In the genomic region with DNA sequence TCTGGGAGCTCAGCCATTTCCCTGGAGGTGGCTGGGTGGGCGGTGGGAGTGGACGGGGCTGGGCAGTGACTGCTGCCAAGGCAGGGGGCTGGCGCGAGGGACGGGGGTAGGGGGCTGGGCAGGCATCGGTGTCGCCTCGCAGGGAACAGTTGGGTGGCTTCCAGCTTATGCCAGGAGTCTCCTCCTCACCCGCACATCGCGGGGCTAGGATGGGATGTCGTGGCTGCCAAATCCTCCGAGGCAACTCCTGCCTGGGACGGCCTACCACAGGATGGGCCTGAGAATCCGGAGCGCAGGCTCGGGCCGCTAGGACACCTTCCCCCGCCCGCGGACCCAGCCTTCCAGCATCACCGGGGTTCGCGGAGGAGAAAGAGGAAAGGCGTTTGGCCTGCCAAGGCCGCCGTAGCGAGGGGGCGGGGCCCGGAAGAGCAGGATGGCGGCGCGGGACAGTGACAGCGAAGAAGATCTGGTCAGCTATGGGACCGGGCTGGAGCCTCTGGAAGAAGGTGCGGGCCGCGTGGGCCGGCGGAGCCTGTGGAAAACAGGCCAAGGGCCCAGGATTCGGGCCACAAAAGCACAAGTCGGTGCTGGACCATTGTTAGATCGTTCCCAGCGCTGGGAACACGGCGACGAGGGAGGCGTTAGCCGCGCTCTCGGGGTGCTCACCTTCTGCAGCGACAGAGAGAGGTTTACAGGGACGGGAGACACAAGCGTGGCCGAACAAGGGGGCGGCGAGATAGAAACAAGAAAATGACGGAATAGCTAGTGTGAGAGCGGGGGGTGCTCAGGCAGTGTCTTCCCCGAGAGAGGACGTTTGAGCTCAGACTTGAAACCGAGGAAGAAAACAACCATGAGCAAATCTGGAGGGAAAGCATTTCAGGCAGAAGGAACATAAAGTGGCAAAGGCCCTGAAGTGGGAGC, we compare ENCODE assay signal across 8 cellular contexts. TPM values are rescaled to one million over a fixed set of nuclear protein-coding genes. Genes with fewer than 3 reads are reported as not detected.
A peak's percentile ranks its signal among the peaks of the same experiment; 100 is the strongest.
DNase-seq lines count a peak whose midpoint lies in the region; ATAC-seq, FAIRE-seq and TF ChIP-seq lines count a peak whose summit lies in the region.

A gene with protein sequence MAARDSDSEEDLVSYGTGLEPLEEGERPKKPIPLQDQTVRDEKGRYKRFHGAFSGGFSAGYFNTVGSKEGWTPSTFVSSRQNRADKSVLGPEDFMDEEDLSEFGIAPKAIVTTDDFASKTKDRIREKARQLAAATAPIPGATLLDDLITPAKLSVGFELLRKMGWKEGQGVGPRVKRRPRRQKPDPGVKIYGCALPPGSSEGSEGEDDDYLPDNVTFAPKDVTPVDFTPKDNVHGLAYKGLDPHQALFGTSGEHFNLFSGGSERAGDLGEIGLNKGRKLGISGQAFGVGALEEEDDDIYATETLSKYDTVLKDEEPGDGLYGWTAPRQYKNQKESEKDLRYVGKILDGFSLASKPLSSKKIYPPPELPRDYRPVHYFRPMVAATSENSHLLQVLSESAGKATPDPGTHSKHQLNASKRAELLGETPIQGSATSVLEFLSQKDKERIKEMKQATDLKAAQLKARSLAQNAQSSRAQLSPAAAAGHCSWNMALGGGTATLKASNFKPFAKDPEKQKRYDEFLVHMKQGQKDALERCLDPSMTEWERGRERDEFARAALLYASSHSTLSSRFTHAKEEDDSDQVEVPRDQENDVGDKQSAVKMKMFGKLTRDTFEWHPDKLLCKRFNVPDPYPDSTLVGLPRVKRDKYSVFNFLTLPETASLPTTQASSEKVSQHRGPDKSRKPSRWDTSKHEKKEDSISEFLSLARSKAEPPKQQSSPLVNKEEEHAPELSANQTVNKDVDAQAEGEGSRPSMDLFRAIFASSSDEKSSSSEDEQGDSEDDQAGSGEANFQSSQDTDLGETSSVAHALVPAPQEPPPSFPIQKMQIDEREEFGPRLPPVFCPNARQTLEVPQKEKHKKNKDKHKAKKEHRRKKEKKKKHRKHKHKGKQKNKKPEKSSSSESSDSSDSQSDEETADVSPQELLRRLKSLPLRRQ (plus strand): TSS at position 421 of the 921 bp plus-strand sequence. CDS start 13 bp downstream, at position 434.

- peak; percentile 67 for FAIRE-seq in GM19239 (lab: Jason Lieb, UNC)

- POLR2A ChIA-PET in BJ (lab: Charles Lee): no interaction called here

- ATAC-seq in HG03457 (IDR thresholded peaks at IDR 0.05; ENCODE audit: unreplicated experiment): peak; percentile 70

- DNase-seq in BJ (ENCODE audit: low read depth): peak; percentile 22
- DNase-seq in GM19239 (ENCODE audit: insufficient read length, low spot score): peak; percentile 87
- DNase-seq in NCI-H69 (lab: John Stamatoyannopoulos, UW): peak; percentile 93
- DNase-seq in activated CD4-positive, alpha-beta T cell treated with anti-CD3 and anti-CD28 coated beads, Interleukin-2, amount 50 U/mL, for 4 hours: peak; percentile 75 to 76
- DNase-seq in dermis blood vessel endothelial cell: peak; percentile 89
- DNase-seq in stimulated activated CD4-positive, alpha-beta T cell treated with anti-CD3 and anti-CD28 coated beads, Interleukin-4, amount 100 ng/mL, for 1 hour: peak; percentile 86

- peaks cover 0 to 16% (median 14%) of the 10 kb centered on the region in 4 donors for H3K4me1 ChIP-seq in liver (ENCODE audit: control insufficient read depth in 4 of 4, insufficient read depth in 4 of 4, low read length in 3 of 4)

- H3K36me3 ChIP-seq in BJ (ENCODE audit: control insufficient read depth, insufficient read depth, low read length) (no peaks in the 10 kb centered on the region), liver (ENCODE audit: control insufficient read depth in 4 of 4, insufficient read depth in 3 of 4, low read depth in 1 of 4, low read length in 3 of 4) (no peaks in the 10 kb centered on the region)

- TF ChIP-seq CTCF in BJ (IDR thresholded peaks at IDR 0.05; ENCODE audit: insufficient read depth, low read depth, low read length) (no peak), liver (IDR thresholded peaks at IDR 0.05; ENCODE audit: low read depth, low read length, missing input control) (peak; percentile 2)

- H3K27me3 ChIP-seq in BJ (ENCODE audit: control insufficient read depth, insufficient read depth, low read length): no peaks in the 10 kb centered on the region
- H3K27me3 ChIP-seq in liver (ENCODE audit: control insufficient read depth in 4 of 4, insufficient read depth in 4 of 4, low read length in 3 of 4): no peaks in the 10 kb centered on the region

- WGBS in liver: under 1% methylated on average over 62 of the region's 62 CpGs

- CTCF ChIA-PET in BJ (lab: Yijun Ruan, JAX): interaction anchor here (0.5 to 1.4 kb wide), 2 partner anchors 105 to 1349 kb away, joined by 3 to 5 read pairs; no protein-coding TSS in a partner anchor

- H3K9ac ChIP-seq in liver (ENCODE audit: low read depth in 1 of 2, low read length in 2 of 2): peak within 1 kb of the TSS; percentile 67 to 68

- H3K4me3 ChIP-seq in BJ (ENCODE audit: low read depth, low read length) (peak within 1 kb of the TSS; percentile 94), liver (ENCODE audit: low read depth in 1 of 3, low read length in 3 of 3) (peak within 1 kb of the TSS; percentile 70 to 95 (median 73))

- peak; percentile 61 to 70 for TF ChIP-seq RAD21 in liver (IDR thresholded peaks at IDR 0.05)

- no peaks in the 10 kb centered on the region for H3K9me3 ChIP-seq in liver (ENCODE audit: control insufficient read depth in 4 of 4, low read length in 3 of 4)

- H3K27ac ChIP-seq in liver (ENCODE audit: low read depth in 1 of 2, low read length in 2 of 2): peak within 1 kb of the TSS; percentile 10 to 19

TF ChIP-seq in liver, 16 proteins besides CTCF, POLR2A, EP300 and RAD21:
- TF ChIP-seq RXRA (IDR thresholded peaks at IDR 0.05) (peak; percentile 52 to 58), GABPA (IDR thresholded peaks at IDR 0.05 in 1 of 2, conservative IDR thresholded peaks at IDR 0.05 in 1 of 2) (peak in 1 of 2 donors; percentile 76), EGR1 (IDR thresholded peaks at IDR 0.05; ENCODE audit: low read depth in 2 of 2) (peak; percentile 39 to 63), SP1 (IDR thresholded peaks at IDR 0.05) (peak; percentile 67), HNF4A (conservative IDR thresholded peaks at IDR 0.05) (peak in 1 of 2 donors; percentile 44), JUND (IDR thresholded peaks at IDR 0.05) (no peak), TAF1 (conservative IDR thresholded peaks at IDR 0.05) (no peak), FOXA2 (IDR thresholded peaks at IDR 0.05) (no peak), FOXA1 (IDR thresholded peaks at IDR 0.05) (no peak), HNF4G (IDR thresholded peaks at IDR 0.05) (no peak), NR2F2 (IDR thresholded peaks at IDR 0.05) (no peak), YY1 (IDR thresholded peaks at IDR 0.05) (peak; percentile 97)
- TF ChIP-seq, protein P1, sequence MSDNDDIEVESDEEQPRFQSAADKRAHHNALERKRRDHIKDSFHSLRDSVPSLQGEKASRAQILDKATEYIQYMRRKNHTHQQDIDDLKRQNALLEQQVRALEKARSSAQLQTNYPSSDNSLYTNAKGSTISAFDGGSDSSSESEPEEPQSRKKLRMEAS (IDR thresholded peaks at IDR 0.05): peak; percentile 73
- TF ChIP-seq, protein P2, sequence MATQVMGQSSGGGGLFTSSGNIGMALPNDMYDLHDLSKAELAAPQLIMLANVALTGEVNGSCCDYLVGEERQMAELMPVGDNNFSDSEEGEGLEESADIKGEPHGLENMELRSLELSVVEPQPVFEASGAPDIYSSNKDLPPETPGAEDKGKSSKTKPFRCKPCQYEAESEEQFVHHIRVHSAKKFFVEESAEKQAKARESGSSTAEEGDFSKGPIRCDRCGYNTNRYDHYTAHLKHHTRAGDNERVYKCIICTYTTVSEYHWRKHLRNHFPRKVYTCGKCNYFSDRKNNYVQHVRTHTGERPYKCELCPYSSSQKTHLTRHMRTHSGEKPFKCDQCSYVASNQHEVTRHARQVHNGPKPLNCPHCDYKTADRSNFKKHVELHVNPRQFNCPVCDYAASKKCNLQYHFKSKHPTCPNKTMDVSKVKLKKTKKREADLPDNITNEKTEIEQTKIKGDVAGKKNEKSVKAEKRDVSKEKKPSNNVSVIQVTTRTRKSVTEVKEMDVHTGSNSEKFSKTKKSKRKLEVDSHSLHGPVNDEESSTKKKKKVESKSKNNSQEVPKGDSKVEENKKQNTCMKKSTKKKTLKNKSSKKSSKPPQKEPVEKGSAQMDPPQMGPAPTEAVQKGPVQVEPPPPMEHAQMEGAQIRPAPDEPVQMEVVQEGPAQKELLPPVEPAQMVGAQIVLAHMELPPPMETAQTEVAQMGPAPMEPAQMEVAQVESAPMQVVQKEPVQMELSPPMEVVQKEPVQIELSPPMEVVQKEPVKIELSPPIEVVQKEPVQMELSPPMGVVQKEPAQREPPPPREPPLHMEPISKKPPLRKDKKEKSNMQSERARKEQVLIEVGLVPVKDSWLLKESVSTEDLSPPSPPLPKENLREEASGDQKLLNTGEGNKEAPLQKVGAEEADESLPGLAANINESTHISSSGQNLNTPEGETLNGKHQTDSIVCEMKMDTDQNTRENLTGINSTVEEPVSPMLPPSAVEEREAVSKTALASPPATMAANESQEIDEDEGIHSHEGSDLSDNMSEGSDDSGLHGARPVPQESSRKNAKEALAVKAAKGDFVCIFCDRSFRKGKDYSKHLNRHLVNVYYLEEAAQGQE (IDR thresholded peaks at IDR 0.05): peak; percentile 20
- TF ChIP-seq, protein P3, sequence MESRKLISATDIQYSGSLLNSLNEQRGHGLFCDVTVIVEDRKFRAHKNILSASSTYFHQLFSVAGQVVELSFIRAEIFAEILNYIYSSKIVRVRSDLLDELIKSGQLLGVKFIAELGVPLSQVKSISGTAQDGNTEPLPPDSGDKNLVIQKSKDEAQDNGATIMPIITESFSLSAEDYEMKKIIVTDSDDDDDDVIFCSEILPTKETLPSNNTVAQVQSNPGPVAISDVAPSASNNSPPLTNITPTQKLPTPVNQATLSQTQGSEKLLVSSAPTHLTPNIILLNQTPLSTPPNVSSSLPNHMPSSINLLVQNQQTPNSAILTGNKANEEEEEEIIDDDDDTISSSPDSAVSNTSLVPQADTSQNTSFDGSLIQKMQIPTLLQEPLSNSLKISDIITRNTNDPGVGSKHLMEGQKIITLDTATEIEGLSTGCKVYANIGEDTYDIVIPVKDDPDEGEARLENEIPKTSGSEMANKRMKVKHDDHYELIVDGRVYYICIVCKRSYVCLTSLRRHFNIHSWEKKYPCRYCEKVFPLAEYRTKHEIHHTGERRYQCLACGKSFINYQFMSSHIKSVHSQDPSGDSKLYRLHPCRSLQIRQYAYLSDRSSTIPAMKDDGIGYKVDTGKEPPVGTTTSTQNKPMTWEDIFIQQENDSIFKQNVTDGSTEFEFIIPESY (IDR thresholded peaks at IDR 0.05): peak; percentile 88
- TF ChIP-seq, protein P4, sequence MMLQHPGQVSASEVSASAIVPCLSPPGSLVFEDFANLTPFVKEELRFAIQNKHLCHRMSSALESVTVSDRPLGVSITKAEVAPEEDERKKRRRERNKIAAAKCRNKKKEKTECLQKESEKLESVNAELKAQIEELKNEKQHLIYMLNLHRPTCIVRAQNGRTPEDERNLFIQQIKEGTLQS (IDR thresholded peaks at IDR 0.05): no peak

RNA-seq across cellular contexts. Expression of the gene that starts here (rescaled TPM):
- polyA plus RNA-seq in BJ (2011; rRNA removed) (7.2 and 8.7 TPM in 2 replicates), liver (1 to 10 TPM; 2.5 to 3.1 TPM)
- 6.4 and 8.1 TPM in 2 replicates for polyA minus RNA-seq in BJ (2011; rRNA and poly(A)+ RNA removed)
- total RNA-seq in dermis blood vessel endothelial cell (4.8 and 5.9 TPM in 2 replicates), liver (1 to 10 TPM; 4.1 to 5.2 TPM)

Comparison
In these comparisons a context has a peak if more than half of its experiments do, and no peak if none do; other contexts are left out.
1. Peak in every context shown above with its lines: DNase-seq, ATAC-seq, H3K4me3 ChIP-seq and H3K27ac ChIP-seq.
2. DNase-seq: peak in every context shown above with its lines; median percentile 93 in NCI-H69; 89 in dermis blood vessel endothelial cell; 87 in GM19239; 86 in stimulated activated CD4-positive, alpha-beta T cell treated with anti-CD3 and anti-CD28 coated beads, Interleukin-4, amount 100 ng/mL, for 1 hour; 76 in activated CD4-positive, alpha-beta T cell treated with anti-CD3 and anti-CD28 coated beads, Interleukin-2, amount 50 U/mL, for 4 hours; 22 in BJ.